In genomic region chr7:77651544-77652162, GRCh38 we compare ENCODE assay signal across 8 cellular contexts. TPM values are rescaled to one million over a fixed set of nuclear protein-coding genes. Genes with fewer than 3 reads are reported as not detected.
DNase-seq lines count a peak whose midpoint lies in the region; ATAC-seq, FAIRE-seq and TF ChIP-seq lines count a peak whose summit lies in the region.

No MANE protein-coding gene starts in this region.

- peak; percentile 56 to 63 for TF ChIP-seq RAD21 in H1 (IDR thresholded peaks at IDR 0.05 in 1 of 2, conservative IDR thresholded peaks at IDR 0.05 in 1 of 2; ENCODE audit: low read depth in 2 of 2, low read length in 2 of 2)

- no peak overlapping the region for H2BK5ac ChIP-seq in H1 (ENCODE audit: low read depth, low read length)

- H4K8ac ChIP-seq in H1 (ENCODE audit: extremely low read depth, insufficient read depth, low read length) = no peak overlapping the region

- H2BK20ac ChIP-seq in H1 (ENCODE audit: low read length) = no peak overlapping the region

- H3K4me1 ChIP-seq in SJSA1 (replicated peaks) (peaks cover 11% of the 10 kb centered on the region), H1 (replicated peaks in 1 of 4; ENCODE audit: control insufficient read depth in 3 of 4, insufficient read depth in 4 of 4, low read length in 3 of 4) (no peaks in the 10 kb centered on the region)

- CTCF ChIA-PET in H1 (lab: Charles Lee; ENCODE audit: partially characterized antibody) = interaction anchor here (0.7 to 4.7 kb wide), 54 partner anchors 9 to 286 kb away, joined by 3 to 42 read pairs (median 4); partner anchors contain the start of gene RSBN1L

- no peak overlapping the region for H3K27ac ChIP-seq in SJSA1
- H3K27ac ChIP-seq in H1 (ENCODE audit: low read depth, low read length) = no peak overlapping the region

- peak; percentile 69 for FAIRE-seq in H1 (lab: Jason Lieb, UNC)

- H3K4ac ChIP-seq in H1 (replicated peaks; ENCODE audit: insufficient read length, low read depth, low read length) = no peak overlapping the region

- no peak overlapping the region for H4K91ac ChIP-seq in H1 (replicated peaks; ENCODE audit: insufficient read length, low read length)

- no peaks in the 10 kb centered on the region for H3K4me1 Mint-ChIP-seq in nephron

- peaks cover 19% of the 10 kb centered on the region for H3K36me3 Mint-ChIP-seq in nephron (ENCODE audit: low read depth)

- TF ChIP-seq POLR2A in H1 (IDR thresholded peaks at IDR 0.05; ENCODE audit: control extremely low read depth in 1 of 2, low read depth in 2 of 2, low read length in 2 of 2) = no peak

- TF ChIP-seq EP300 in H1 (IDR thresholded peaks at IDR 0.05; ENCODE audit: borderline replicate concordance in 1 of 2, low read depth in 2 of 2, low read length in 2 of 2) = no peak

- TF ChIP-seq CTCF in H1 (IDR thresholded peaks at IDR 0.05; ENCODE audit: control extremely low read depth in 1 of 3, insufficient read depth in 1 of 3, low read depth in 1 of 3, low read length in 3 of 3) (peak in 2 of 3 experiments; percentile 54; a peak in 2 of 4 replicates), nephron (IDR thresholded peaks at IDR 0.05; ENCODE audit: unreplicated experiment in 3 of 3) (peak; percentile 73 to 74 (median 74))

- H3K9me3 ChIP-seq in SJSA1 (replicated peaks) = no peaks in the 10 kb centered on the region
- no peaks in the 10 kb centered on the region for H3K9me3 ChIP-seq in H1 (ENCODE audit: insufficient read depth in 2 of 2, low read depth in 1 of 2, low read length in 1 of 2)

- no peaks in the 10 kb centered on the region for H3K79me2 ChIP-seq in H1 (ENCODE audit: control insufficient read depth in 1 of 2, insufficient read depth in 2 of 2, low read length in 2 of 2)

- DNase-seq in SIG-M5 treated with dmso at 0.1 percent for 504 hours (lab: John Stamatoyannopoulos, UW; ENCODE audit: unreplicated experiment) (peak; percentile 29), SIG-M5 (lab: John Stamatoyannopoulos, UW) (no peak), HS-27A (ENCODE audit: low read depth) (peak; percentile 31), SJSA1 (ENCODE audit: low read depth in 1 of 2, low spot score in 2 of 2) (peak; percentile 26 to 33), H1 (ENCODE audit: low read depth in 1 of 2, low spot score in 2 of 2) (peak in 1 of 2 experiments; percentile 44)

- H3K9ac ChIP-seq in H1 (replicated peaks in 1 of 4; ENCODE audit: extremely low read depth in 1 of 4, low read depth in 3 of 4, low read length in 3 of 4) = no peak overlapping the region

- H4K20me1 ChIP-seq in H1 (replicated peaks in 1 of 2; ENCODE audit: control insufficient read depth in 1 of 2, insufficient read depth in 2 of 2, low read length in 2 of 2) = peaks cover 0 to 1% of the 10 kb centered on the region in 2 experiments

- H2BK120ac ChIP-seq in H1 (replicated peaks; ENCODE audit: low read depth, low read length) = no peak overlapping the region

- no peak for ATAC-seq in GM21381 (IDR thresholded peaks at IDR 0.05; ENCODE audit: unreplicated experiment)
- no peak for ATAC-seq in HG03175 (IDR thresholded peaks at IDR 0.05; ENCODE audit: unreplicated experiment)

- H3K14ac ChIP-seq in H1 (ENCODE audit: insufficient read length) = no peak overlapping the region

- no peaks in the 10 kb centered on the region for H3K79me1 ChIP-seq in H1 (ENCODE audit: low read depth, low read length)

- H4K5ac ChIP-seq in H1 (ENCODE audit: insufficient read length, low read depth, low read length) = no peak overlapping the region

- no peaks in the 10 kb centered on the region for H3K23me2 ChIP-seq in H1 (ENCODE audit: low read depth, low read length)

- no peak overlapping the region for H2BK12ac ChIP-seq in H1 (ENCODE audit: low read depth, low read length)

- POLR2A ChIA-PET in H1 (lab: Charles Lee; ENCODE audit: partially characterized antibody) = interaction anchor here (0.8 to 1.1 kb wide), 3 partner anchors 9 to 147 kb away, joined by 3 read pairs; partner anchors contain the start of genes PHTF2 and TMEM60

- H2AFZ ChIP-seq in H1 (ENCODE audit: low read length) = no peak overlapping the region

- no peak overlapping the region for H3K18ac ChIP-seq in H1 (ENCODE audit: extremely low read depth, low read length)

- 49% methylated on average over 3 of the region's 3 CpGs; no CpG with 5 or more reads in 1 of the 2 experiments for WGBS in H1 (ENCODE audit: extremely low coverage in 1 of 2, insufficient coverage in 1 of 2, insufficient read length in 1 of 2, insufficient replicate concordance in 2 of 2, low coverage in 1 of 2, low lambda C conversion rate in 2 of 2, missing lambda C conversion rate in 1 of 2), 2 experiments

- H3K4me3 ChIP-seq in SJSA1 = no peak overlapping the region
- no peak overlapping the region for H3K4me3 ChIP-seq in H1 (ENCODE audit: extremely low read depth in 1 of 4, insufficient read depth in 2 of 4, low read depth in 3 of 4, low read length in 4 of 4)

- no peak overlapping the region for H3K27ac Mint-ChIP-seq in nephron

- no peaks in the 10 kb centered on the region for H3K9me3 Mint-ChIP-seq in nephron

- H3K4me3 Mint-ChIP-seq in nephron = no peak overlapping the region

- H3K56ac ChIP-seq in H1 (replicated peaks; ENCODE audit: insufficient read length, low read depth, low read length) = no peak overlapping the region

- H3K27me3 ChIP-seq in SJSA1 (replicated peaks) (no peaks in the 10 kb centered on the region), H1 (replicated peaks in 1 of 4; ENCODE audit: control insufficient read depth in 3 of 4, extremely low read depth in 1 of 4, insufficient read depth in 3 of 4, low read length in 3 of 4) (no peaks in the 10 kb centered on the region)

- H3K23ac ChIP-seq in H1 (ENCODE audit: insufficient read length) = no peak overlapping the region

- no peaks in the 10 kb centered on the region for H3K27me3 Mint-ChIP-seq in nephron (ENCODE audit: low read depth)

- no peak overlapping the region for H2AK5ac ChIP-seq in H1 (ENCODE audit: low read depth, low read length)

- no peak overlapping the region for H3K4me2 ChIP-seq in H1 (ENCODE audit: insufficient read depth in 1 of 2, low read depth in 2 of 2, low read length in 2 of 2)

- H2BK15ac ChIP-seq in H1 (ENCODE audit: low read length) = no peak overlapping the region

- H3K36me3 ChIP-seq in SJSA1 (peaks cover 7% of the 10 kb centered on the region), H1 (ENCODE audit: control insufficient read depth in 2 of 4, insufficient read depth in 4 of 4, low read length in 3 of 4) (peaks cover 0 to 22% (median 5%) of the 10 kb centered on the region in 4 experiments; a peak in 5 of 8 replicates)

TF ChIP-seq in H1, 55 proteins besides CTCF, POLR2A, EP300 and RAD21:
- TF ChIP-seq USF2 (IDR thresholded peaks at IDR 0.05; ENCODE audit: low read length) (no peak), NRF1 (IDR thresholded peaks at IDR 0.05; ENCODE audit: low read depth, low read length) (no peak), ASH2L (IDR thresholded peaks at IDR 0.05; ENCODE audit: low read length) (no peak), SP4 (IDR thresholded peaks at IDR 0.05; ENCODE audit: low read length) (no peak), SIX5 (IDR thresholded peaks at IDR 0.05; ENCODE audit: low read depth, low read length) (no peak), CBX8 (IDR thresholded peaks at IDR 0.05; ENCODE audit: borderline replicate concordance, low read depth, low read length) (no peak), PHF8 (conservative IDR thresholded peaks at IDR 0.05; ENCODE audit: low read depth, low read length) (no peak), ATF3 (IDR thresholded peaks at IDR 0.05; ENCODE audit: insufficient read depth, low read depth, low read length) (no peak)
TF ChIP-seq in H1: peak in this region for 0.

RNA-seq across cellular contexts. Expression of gene RSBN1L, which starts 44.6 kb away (rescaled TPM):
- 14.9 and 15.3 TPM in 2 replicates for total RNA-seq in SJSA1 (2014; rRNA removed; shearing (Covaris generic))
- 22.1 and 22.6 TPM in 2 replicates for total RNA-seq in H1 (2021; fragmentation: NEBNext Ultra II Directional; extraction: Animal tissue kit (Norgen Biotek cat#: 25700))
- polyA plus RNA-seq in H1 (2011; rRNA removed) = 3.9 and 4.1 TPM in 2 replicates
- 5.2 TPM for polyA plus RNA-seq in H1 (2011; cell fraction: cytosol; rRNA removed)
- 3.2 TPM for polyA plus RNA-seq in H1 (2011; cell fraction: nucleus; rRNA removed)
- 9.8 to 12.4 TPM (median 10.6 TPM) in 4 replicates for polyA plus RNA-seq in H1 (2012, experiment 1 of 2)
- polyA plus RNA-seq in H1 (2012, experiment 2 of 2) = 2.7 TPM
- polyA plus RNA-seq in H1 (2013, experiment 1 of 2) = 11.6 TPM
- polyA plus RNA-seq in H1 (2013, experiment 2 of 2) = 12.1 TPM
- 15.6 and 20.0 TPM in 2 replicates for polyA minus RNA-seq in H1 (2011; rRNA and poly(A)+ RNA removed)
- 11.2 TPM for polyA minus RNA-seq in H1 (2011; cell fraction: cytosol; rRNA and poly(A)+ RNA removed)
- polyA minus RNA-seq in H1 (2011; cell fraction: nucleus; rRNA and poly(A)+ RNA removed) = 21.1 TPM
